In the genomic region with DNA sequence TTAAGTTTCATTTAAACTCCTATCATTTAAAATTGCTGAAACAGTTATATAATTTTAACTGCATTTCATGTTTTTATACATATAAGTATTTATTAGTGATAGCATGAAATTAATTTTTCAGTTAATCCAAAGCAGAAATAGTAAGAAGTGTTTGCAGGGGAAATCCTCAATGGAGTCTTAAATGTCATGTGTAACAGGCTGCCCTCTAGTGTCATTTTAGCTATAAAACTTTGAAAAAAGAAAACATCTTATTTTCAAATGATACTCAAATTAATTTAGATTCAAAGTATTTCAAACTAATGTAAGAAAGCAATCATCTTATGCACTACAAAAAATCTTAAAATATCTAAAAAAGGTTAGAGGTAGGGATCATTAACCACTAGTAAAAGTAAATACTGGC, we compare ENCODE assay signal across 8 cellular contexts. TPM values are rescaled to one million over a fixed set of nuclear protein-coding genes. Genes with fewer than 3 reads are reported as not detected.
A peak's percentile ranks its signal among the peaks of the same experiment; 100 is the strongest.
DNase-seq lines count a peak whose midpoint lies in the region; ATAC-seq and TF ChIP-seq lines count a peak whose summit lies in the region.

No MANE protein-coding gene starts in this region.

- H3K36me3 ChIP-seq in adrenal gland (replicated peaks in 1 of 2), result no peaks in the 10 kb centered on the region
- H3K36me3 ChIP-seq in lower lobe of right lung, result peaks cover 21% of the 10 kb centered on the region

- H3K27ac Mint-ChIP-seq in effector memory CD8-positive, alpha-beta T cell, result no peak overlapping the region
- no peak overlapping the region for H3K27ac Mint-ChIP-seq in activated CD4-positive, alpha-beta memory T cell treated with anti-CD3 and anti-CD28 coated beads for 36 hours

- H3K4me1 ChIP-seq in adrenal gland (replicated peaks in 1 of 2) (peaks cover 31 to 72% of the 10 kb centered on the region in 2 donors), lower lobe of right lung (peaks cover 19% of the 10 kb centered on the region)

- H3K4me1 Mint-ChIP-seq in effector memory CD8-positive, alpha-beta T cell (ENCODE audit: low read depth in 2 of 2), result peaks cover 0 to 9% of the 10 kb centered on the region in 2 donors
- H3K4me1 Mint-ChIP-seq in activated CD4-positive, alpha-beta memory T cell treated with anti-CD3 and anti-CD28 coated beads for 36 hours (ENCODE audit: low read depth), result peaks cover 26% of the 10 kb centered on the region

- TF ChIP-seq CTCF in LNCAP (IDR thresholded peaks at IDR 0.05), result peak; percentile 54
- TF ChIP-seq CTCF in adrenal gland (IDR thresholded peaks at IDR 0.05), result peak in 4 of 6 experiments; percentile 9 to 44 (median 22)
- peak; percentile 23 for TF ChIP-seq CTCF in lower lobe of right lung (IDR thresholded peaks at IDR 0.05)

- no peaks in the 10 kb centered on the region for H3K27me3 Mint-ChIP-seq in effector memory CD8-positive, alpha-beta T cell
- H3K27me3 Mint-ChIP-seq in activated CD4-positive, alpha-beta memory T cell treated with anti-CD3 and anti-CD28 coated beads for 36 hours, result no peaks in the 10 kb centered on the region

- no peaks in the 10 kb centered on the region for H3K9me3 Mint-ChIP-seq in effector memory CD8-positive, alpha-beta T cell
- H3K9me3 Mint-ChIP-seq in activated CD4-positive, alpha-beta memory T cell treated with anti-CD3 and anti-CD28 coated beads for 36 hours, result no peaks in the 10 kb centered on the region

- no peak for TF ChIP-seq POLR2A in adrenal gland (IDR thresholded peaks at IDR 0.05)

- DNase-seq in DMS53 (lab: John Stamatoyannopoulos, UW), result peak; percentile 76
- no peak for DNase-seq in adrenal gland
- DNase-seq in lower lobe of right lung, result no peak
- DNase-seq in effector memory CD8-positive, alpha-beta T cell, result no peak
- DNase-seq in NCI-H2107 treated with DMSO at 0.1 percent for 48 hours (lab: John Stamatoyannopoulos, UW; ENCODE audit: unreplicated experiment), result no peak
- no peak for DNase-seq in activated CD4-positive, alpha-beta memory T cell treated with anti-CD3 and anti-CD28 coated beads for 36 hours

- H3K9me3 ChIP-seq in adrenal gland (replicated peaks in 1 of 3), result no peaks in the 10 kb centered on the region
- no peaks in the 10 kb centered on the region for H3K9me3 ChIP-seq in lower lobe of right lung

- POLR2A ChIA-PET in activated CD4-positive, alpha-beta memory T cell treated with anti-CD3 and anti-CD28 coated beads for 36 hours (lab: Charles Lee), result no interaction called here

- H3K27me3 ChIP-seq in adrenal gland (no peaks in the 10 kb centered on the region), lower lobe of right lung (ENCODE audit: low read depth) (no peaks in the 10 kb centered on the region)

- peaks cover 9% of the 10 kb centered on the region for H3K36me3 Mint-ChIP-seq in effector memory CD8-positive, alpha-beta T cell (ENCODE audit: insufficient read depth)
- peaks cover 6% of the 10 kb centered on the region for H3K36me3 Mint-ChIP-seq in activated CD4-positive, alpha-beta memory T cell treated with anti-CD3 and anti-CD28 coated beads for 36 hours

- H3K4me3 ChIP-seq in adrenal gland (no peak overlapping the region), lower lobe of right lung (no peak overlapping the region)

- intact Hi-C loops in adrenal gland (cut with DNase I), result loop anchor here in 1 of 2 donors (10.0 kb wide), 1 partner anchor 174 kb away; no protein-coding TSS in a partner anchor
- intact Hi-C loops in lower lobe of right lung (cut with DNase I), result no loop called here
- intact Hi-C loops in activated CD4-positive, alpha-beta memory T cell treated with anti-CD3 and anti-CD28 coated beads for 36 hours (cut with micrococcal nuclease), result loop anchor here (1.0 kb wide), 1 partner anchor 173 kb away; no protein-coding TSS in a partner anchor

- CTCF ChIA-PET in activated CD4-positive, alpha-beta memory T cell treated with anti-CD3 and anti-CD28 coated beads for 36 hours (lab: Charles Lee), result interaction anchor here (1.0 to 2.1 kb wide), 10 partner anchors 13 to 173 kb away, joined by 3 to 13 read pairs (median 4); no protein-coding TSS in a partner anchor

- H3K27ac ChIP-seq in adrenal gland, result peak overlapping the region in 1 of 5 donors; percentile 4
- H3K27ac ChIP-seq in lower lobe of right lung, result no peak overlapping the region

- no peak overlapping the region for H3K4me3 Mint-ChIP-seq in effector memory CD8-positive, alpha-beta T cell
- no peak overlapping the region for H3K4me3 Mint-ChIP-seq in activated CD4-positive, alpha-beta memory T cell treated with anti-CD3 and anti-CD28 coated beads for 36 hours

- ATAC-seq in lower lobe of right lung, result no peak
- no peak for ATAC-seq in GM21381 (IDR thresholded peaks at IDR 0.05; ENCODE audit: unreplicated experiment)
- ATAC-seq in effector memory CD8-positive, alpha-beta T cell (replicated peaks), result no peak

RNA-seq across cellular contexts. Expression of a gene that starts 27.1 kb away (rescaled TPM):
- total RNA-seq in adrenal gland (100 to 1,000 TPM in 1 of 8 donors, 10 to 100 TPM in 7; 33.2 to 119 (median 51.1) TPM), lower lobe of right lung (72.8 TPM)
- polyA plus RNA-seq in adrenal gland, result 10 to 100 TPM; 39.3 to 58.8 (median 56.2) TPM
- 10 to 100 TPM; 35.6 TPM for total RNA-seq in activated CD4-positive, alpha-beta memory T cell treated with anti-CD3 and anti-CD28 coated beads for 36 hours
